Comparison of ENCODE assay signal across 8 cellular contexts in genomic region chr4:55948726-55949479, GRCh38. TPM values are rescaled to one million over a fixed set of nuclear protein-coding genes. Genes with fewer than 3 reads are reported as not detected.
DNase-seq lines count a peak whose midpoint lies in the region; ATAC-seq and TF ChIP-seq lines count a peak whose summit lies in the region.

TSS of gene CEP135 (plus strand) at chr4:55948945. CDS start at chr4:55952131, 3,186 bp downstream.

- CTCF ChIA-PET in RWPE1 (lab: Yijun Ruan, JAX) = interaction anchor here (0.5 to 1.3 kb wide), 16 partner anchors 9 to 788 kb away, joined by 3 to 8 read pairs (median 4); partner anchors contain the start of gene AASDH

- no peaks in the 10 kb centered on the region for H3K9me3 Mint-ChIP-seq in activated T-helper 17 cell treated with anti-CD3 and anti-CD28 coated beads, Interleukin-2, amount 50 U/mL, for 72 hours
- no peaks in the 10 kb centered on the region for H3K9me3 Mint-ChIP-seq in natural killer cell

- TF ChIP-seq CTCF in RWPE1 (conservative IDR thresholded peaks at IDR 0.05; ENCODE audit: low read depth) (peak; percentile 95), fibroblast of mammary gland (conservative IDR thresholded peaks at IDR 0.05; ENCODE audit: control insufficient read depth, insufficient read depth, low read depth, low read length) (peak; percentile 56), natural killer cell (IDR thresholded peaks at IDR 0.05) (peak; percentile 97)

- peak within 1 kb of the TSS; percentile 99 for H3K27ac ChIP-seq in RWPE1

- peaks cover 24% of the 10 kb centered on the region for H3K4me1 Mint-ChIP-seq in activated T-helper 17 cell treated with anti-CD3 and anti-CD28 coated beads, Interleukin-2, amount 50 U/mL, for 72 hours
- H3K4me1 Mint-ChIP-seq in natural killer cell = peaks cover 25 to 26% of the 10 kb centered on the region in 2 donors

- H3K36me3 ChIP-seq in H7 (replicated peaks; ENCODE audit: control insufficient read depth, insufficient read depth, low read length) = no peaks in the 10 kb centered on the region; the same call in 1 of the 2 replicates

- H3K27me3 Mint-ChIP-seq in activated T-helper 17 cell treated with anti-CD3 and anti-CD28 coated beads, Interleukin-2, amount 50 U/mL, for 72 hours = no peaks in the 10 kb centered on the region
- H3K27me3 Mint-ChIP-seq in natural killer cell (ENCODE audit: low read depth in 2 of 2) = no peaks in the 10 kb centered on the region

- peak; percentile 82 for ATAC-seq in activated T-helper 17 cell treated with anti-CD3 and anti-CD28 coated beads, Interleukin-2, amount 50 U/mL, for 72 hours (replicated peaks)
- ATAC-seq in natural killer cell = peak; percentile 80 to 93 (median 87)

- peaks cover 27% of the 10 kb centered on the region for H3K36me3 Mint-ChIP-seq in activated T-helper 17 cell treated with anti-CD3 and anti-CD28 coated beads, Interleukin-2, amount 50 U/mL, for 72 hours (ENCODE audit: low read depth)
- H3K36me3 Mint-ChIP-seq in natural killer cell = peaks cover 2% of the 10 kb centered on the region

- H3K27me3 ChIP-seq in H7 (ENCODE audit: control insufficient read depth, insufficient read depth, low read length) = no peaks in the 10 kb centered on the region

- peak within 1 kb of the TSS; percentile 98 for H3K4me3 Mint-ChIP-seq in activated T-helper 17 cell treated with anti-CD3 and anti-CD28 coated beads, Interleukin-2, amount 50 U/mL, for 72 hours
- peak within 1 kb of the TSS; percentile 95 for H3K4me3 Mint-ChIP-seq in natural killer cell

- peak within 1 kb of the TSS; percentile 65 for H3K4me3 ChIP-seq in H7 (ENCODE audit: insufficient read depth, low read depth, low read length)
- peak within 1 kb of the TSS; percentile 80 for H3K4me3 ChIP-seq in fibroblast of mammary gland (ENCODE audit: control insufficient read depth, low read depth, low read length)

- intact Hi-C loops in natural killer cell (cut with micrococcal nuclease) = loop anchor here (1.0 to 2.0 kb wide), 4 partner anchors 352 to 888 kb away; partner anchors contain the start of genes AASDH and PPAT

- DNase-seq in G401 (ENCODE audit: low spot score) = peak; percentile 87
- DNase-seq in H7 = peak; percentile 92
- DNase-seq in LoVo (ENCODE audit: low spot score) = peak; percentile 92
- DNase-seq in RWPE1 (ENCODE audit: low spot score) = peak; percentile 72
- peak; percentile 89 for DNase-seq in fibroblast of mammary gland (ENCODE audit: low read depth)
- peak; percentile 94 for DNase-seq in natural killer cell
- DNase-seq in stimulated activated naive CD4-positive, alpha-beta T cell (lab: John Stamatoyannopoulos, UW) = peak; percentile 73 to 90 (median 84)

- H3K27ac Mint-ChIP-seq in activated T-helper 17 cell treated with anti-CD3 and anti-CD28 coated beads, Interleukin-2, amount 50 U/mL, for 72 hours = peak within 1 kb of the TSS; percentile 92
- H3K27ac Mint-ChIP-seq in natural killer cell = peak within 1 kb of the TSS; percentile 95 to 98

- in situ Hi-C loops in G401 (cut with HindIII; ENCODE audit: low sequenced_read_pairs) = no loop called here

- POLR2A ChIA-PET in RWPE1 (lab: Yijun Ruan, JAX; ENCODE audit: low non-redundant PET) = no interaction called here

RNA-seq across cellular contexts. Expression of gene CEP135, which starts in this region (rescaled TPM):
- 5.7 and 10.7 TPM in 2 replicates for total RNA-seq in G401 (2014; rRNA removed; shearing (Covaris generic))
- total RNA-seq in H7 (2014; rRNA removed; shearing (Covaris generic)) = 6.4 and 9.9 TPM in 2 replicates
- 10 to 100 TPM; 15.7 to 16.2 TPM for total RNA-seq in activated T-helper 17 cell treated with anti-CD3 and anti-CD28 coated beads, Interleukin-2, amount 50 U/mL, for 72 hours
- total RNA-seq in natural killer cell = 10 to 100 TPM; 18.7 to 24.4 (median 19.9) TPM

Comparison
In these comparisons a context has a peak if more than half of its experiments do, and no peak if none do; other contexts are left out.
1. Peak in every context shown above with its lines: DNase-seq, ATAC-seq, H3K4me3 ChIP-seq and H3K27ac ChIP-seq.